ENCODE assay signal across 8 cellular contexts in genomic region chr6:43798688-43799444, GRCh38. TPM values are rescaled to one million over a fixed set of nuclear protein-coding genes. Genes with fewer than 3 reads are reported as not detected.
DNase-seq lines count a peak whose midpoint lies in the region; ATAC-seq and TF ChIP-seq lines count a peak whose summit lies in the region.

No MANE protein-coding gene starts in this region.

- no peak overlapping the region for H2AFZ ChIP-seq in mammary epithelial cell (ENCODE audit: low read depth, low read length)

- H3K4ac ChIP-seq in mesendoderm (ENCODE audit: low read depth, low read length) = no peak overlapping the region

- H3K4me3 ChIP-seq in mammary epithelial cell (replicated peaks in 1 of 3; ENCODE audit: insufficient read depth in 1 of 3, low read depth in 2 of 3, low read length in 3 of 3) = no peak overlapping the region
- H3K4me3 ChIP-seq in mesendoderm (ENCODE audit: low read length) = no peak overlapping the region
- no peak overlapping the region for H3K4me3 ChIP-seq in HAP-1
- no peak overlapping the region for H3K4me3 ChIP-seq in CD8-positive, alpha-beta T cell (ENCODE audit: low read depth, low read length)

- no peaks in the 10 kb centered on the region for H3K36me3 ChIP-seq in mammary epithelial cell (ENCODE audit: insufficient read depth, low read length)
- no peaks in the 10 kb centered on the region for H3K36me3 ChIP-seq in mesendoderm (ENCODE audit: control insufficient read depth, insufficient read depth, low read length)
- H3K36me3 ChIP-seq in HAP-1 (replicated peaks) = no peaks in the 10 kb centered on the region
- H3K36me3 ChIP-seq in CD8-positive, alpha-beta T cell (ENCODE audit: insufficient read depth, low read length) = no peaks in the 10 kb centered on the region

- peak; percentile 40 for DNase-seq in stimulated activated CD4-positive, alpha-beta T cell treated with anti-CD3 and anti-CD28 coated beads, Interleukin-15, amount 100 ng/mL, for 24 hours
- DNase-seq in stimulated activated CD4-positive, alpha-beta T cell treated with anti-CD3 and anti-CD28 coated beads, Interleukin-4, amount 100 ng/mL, for 24 hours = no peak
- peak; percentile 74 for DNase-seq in MV-4-11 (lab: John Stamatoyannopoulos, UW)
- peak; percentile 85 for DNase-seq in mammary epithelial cell
- DNase-seq in mesendoderm = peak; percentile 65
- no peak for DNase-seq in naive thymus-derived CD8-positive, alpha-beta T cell
- DNase-seq in HAP-1 (ENCODE audit: low spot score in 2 of 2) = no peak
- no peak for DNase-seq in CD8-positive, alpha-beta T cell

- H3K36me3 Mint-ChIP-seq in naive thymus-derived CD8-positive, alpha-beta T cell = no peaks in the 10 kb centered on the region
- H3K36me3 Mint-ChIP-seq in CD8-positive, alpha-beta T cell = no peaks in the 10 kb centered on the region

- H4K8ac ChIP-seq in mesendoderm (ENCODE audit: low read depth, low read length) = no peak overlapping the region

- H2AK5ac ChIP-seq in mesendoderm (ENCODE audit: low read length) = no peak overlapping the region

- in situ Hi-C loops in mammary epithelial cell (cut with MboI; ENCODE audit: low sequenced_read_pairs in 2 of 2) = no loop called here
- in situ Hi-C loops in HAP-1 (cut with MboI; ENCODE audit: low sequenced_read_pairs) = no loop called here

- intact Hi-C loops in mammary epithelial cell (cut with micrococcal nuclease) = loop anchor here (2.0 kb wide), 1 partner anchor 266 kb away; no protein-coding TSS in a partner anchor
- intact Hi-C loops in CD8-positive, alpha-beta T cell (cut with DNase I, micrococcal nuclease) = no loop called here

- H3K18ac ChIP-seq in mesendoderm (ENCODE audit: low read length) = no peak overlapping the region

- H3K4me1 ChIP-seq in mammary epithelial cell (ENCODE audit: insufficient read depth, low read length) = peaks cover 17% of the 10 kb centered on the region
- H3K4me1 ChIP-seq in mesendoderm (ENCODE audit: control insufficient read depth, low read depth, low read length) = no peaks in the 10 kb centered on the region
- no peaks in the 10 kb centered on the region for H3K4me1 ChIP-seq in HAP-1
- no peaks in the 10 kb centered on the region for H3K4me1 ChIP-seq in CD8-positive, alpha-beta T cell (ENCODE audit: insufficient read depth, low read length)

- no peaks in the 10 kb centered on the region for H3K79me2 ChIP-seq in mammary epithelial cell (ENCODE audit: insufficient read depth, low read length)
- no peaks in the 10 kb centered on the region for H3K79me2 ChIP-seq in mesendoderm (ENCODE audit: control insufficient read depth, insufficient read depth, low read length)

- CTCF ChIA-PET in mammary epithelial cell (lab: Charles Lee; ENCODE audit: low non-redundant PET) = no interaction called here
- CTCF ChIA-PET in CD8-positive, alpha-beta T cell (lab: Charles Lee) = no interaction called here

- dilution Hi-C loops in mammary epithelial cell (cut with HindIII; ENCODE audit: low sequenced_read_pairs) = no loop called here

- H4K20me1 ChIP-seq in mammary epithelial cell (ENCODE audit: insufficient read depth, low read length) = no peaks in the 10 kb centered on the region

- no peak overlapping the region for H3K4me3 Mint-ChIP-seq in naive thymus-derived CD8-positive, alpha-beta T cell
- H3K4me3 Mint-ChIP-seq in CD8-positive, alpha-beta T cell = no peak overlapping the region

- no peak overlapping the region for H4K5ac ChIP-seq in mesendoderm (ENCODE audit: low read length)

- no peak overlapping the region for H2BK5ac ChIP-seq in mesendoderm (ENCODE audit: low read length)

- no peaks in the 10 kb centered on the region for H3K9me3 ChIP-seq in mammary epithelial cell (replicated peaks; ENCODE audit: insufficient read depth, low read length)
- no peaks in the 10 kb centered on the region for H3K9me3 ChIP-seq in HAP-1
- H3K9me3 ChIP-seq in CD8-positive, alpha-beta T cell (ENCODE audit: low read length) = no peaks in the 10 kb centered on the region

- WGBS in mammary epithelial cell (ENCODE audit: low coverage, missing lambda C conversion rate) = 52% methylated on average over 9 of the region's 10 CpGs
- no CpG with 5 or more reads among the region's 10 CpGs for WGBS in mesendoderm (ENCODE audit: extremely low coverage, insufficient coverage, low lambda C conversion rate)

- H3K56ac ChIP-seq in mesendoderm (ENCODE audit: low read length) = no peak overlapping the region

- no peaks in the 10 kb centered on the region for H3K79me1 ChIP-seq in mesendoderm (ENCODE audit: low read length)

- no peak overlapping the region for H2BK120ac ChIP-seq in mesendoderm (ENCODE audit: low read depth, low read length)

- H3K9ac ChIP-seq in mammary epithelial cell (ENCODE audit: insufficient read depth, low read length) = no peak overlapping the region
- no peak overlapping the region for H3K9ac ChIP-seq in mesendoderm (ENCODE audit: low read length)

- H3K23ac ChIP-seq in mesendoderm (ENCODE audit: low read length) = no peak overlapping the region

- no peak for ATAC-seq in naive thymus-derived CD8-positive, alpha-beta T cell
- ATAC-seq in CD8-positive, alpha-beta T cell = no peak

- POLR2A ChIA-PET in naive thymus-derived CD8-positive, alpha-beta T cell (lab: Charles Lee) = no interaction called here
- POLR2A ChIA-PET in CD8-positive, alpha-beta T cell (lab: Charles Lee) = no interaction called here

- H3K27ac ChIP-seq in mammary epithelial cell (ENCODE audit: insufficient read depth, low read depth, low read length) = no peak overlapping the region
- no peak overlapping the region for H3K27ac ChIP-seq in mesendoderm (ENCODE audit: low read depth, low read length)
- H3K27ac ChIP-seq in CD8-positive, alpha-beta T cell (ENCODE audit: low read depth, low read length) = no peak overlapping the region

- peaks cover 3 to 11% (median 8%) of the 10 kb centered on the region in 4 donors for H3K4me1 Mint-ChIP-seq in naive thymus-derived CD8-positive, alpha-beta T cell
- H3K4me1 Mint-ChIP-seq in CD8-positive, alpha-beta T cell (ENCODE audit: low read depth) = peaks cover 4% of the 10 kb centered on the region

- H3K9me3 Mint-ChIP-seq in naive thymus-derived CD8-positive, alpha-beta T cell = no peaks in the 10 kb centered on the region
- H3K9me3 Mint-ChIP-seq in CD8-positive, alpha-beta T cell = no peaks in the 10 kb centered on the region

- no peak for TF ChIP-seq CTCF in mammary epithelial cell (conservative IDR thresholded peaks at IDR 0.05 in 1 of 2, IDR thresholded peaks at IDR 0.05 in 1 of 2; ENCODE audit: extremely low read depth in 1 of 2, insufficient read depth in 1 of 2, low read depth in 1 of 2, low read length in 2 of 2)
- TF ChIP-seq CTCF in CD8-positive, alpha-beta T cell (IDR thresholded peaks at IDR 0.05) = no peak

- H3K27me3 Mint-ChIP-seq in naive thymus-derived CD8-positive, alpha-beta T cell = peaks cover 0 to 2% (median 0%) of the 10 kb centered on the region in 5 donors
- H3K27me3 Mint-ChIP-seq in CD8-positive, alpha-beta T cell (ENCODE audit: low read depth) = no peaks in the 10 kb centered on the region

- no peaks in the 10 kb centered on the region for H3K27me3 ChIP-seq in mammary epithelial cell (ENCODE audit: insufficient read depth, low read length)
- H3K27me3 ChIP-seq in mesendoderm (ENCODE audit: insufficient read depth, low read length, poor library complexity) = no peaks in the 10 kb centered on the region
- no peaks in the 10 kb centered on the region for H3K27me3 ChIP-seq in HAP-1 (ENCODE audit: low read depth)
- H3K27me3 ChIP-seq in CD8-positive, alpha-beta T cell (ENCODE audit: insufficient read depth, low read length) = no peaks in the 10 kb centered on the region

- H3K27ac Mint-ChIP-seq in naive thymus-derived CD8-positive, alpha-beta T cell = peak overlapping the region in 2 of 10 donors; percentile 48 to 49
- H3K27ac Mint-ChIP-seq in CD8-positive, alpha-beta T cell = no peak overlapping the region

- H3K4me2 ChIP-seq in mammary epithelial cell (ENCODE audit: insufficient read depth, low read depth, low read length) (no peak overlapping the region), mesendoderm (ENCODE audit: low read length) (no peak overlapping the region)

- BruUV-seq in mammary epithelial cell (replicated peaks; lab: Mats Ljungman, UMichigan) = no TSS peak

- no peak overlapping the region for H2BK15ac ChIP-seq in mesendoderm (replicated peaks; ENCODE audit: low read depth)

RNA-seq across cellular contexts. Expression of gene VEGFA, which starts 28.9 kb away (rescaled TPM):
- 100 to 1,000 TPM; 161 to 313 TPM for total RNA-seq in mammary epithelial cell
- 196 TPM for polyA plus RNA-seq in mammary epithelial cell
- 634 TPM for polyA minus RNA-seq in mammary epithelial cell
- 27.0 TPM for polyA plus RNA-seq in mesendoderm (2013, experiment 1 of 2)
- polyA plus RNA-seq in mesendoderm (2013, experiment 2 of 2) = 29.4 TPM
- total RNA-seq in naive thymus-derived CD8-positive, alpha-beta T cell = 1 to 10 TPM; 4.5 to 5.6 TPM
- not detected for polyA plus RNA-seq in naive thymus-derived CD8-positive, alpha-beta T cell
- total RNA-seq in CD8-positive, alpha-beta T cell = 1 to 10 TPM; 4.6 to 5.3 TPM

Comparison
In these comparisons a context has a peak if more than half of its experiments do, and no peak if none do; other contexts are left out.
1. DNase-seq: peak in stimulated activated CD4-positive, alpha-beta T cell treated with anti-CD3 and anti-CD28 coated beads, Interleukin-15, amount 100 ng/mL, for 24 hours (single experiment), MV-4-11 (single experiment), mammary epithelial cell (single experiment) and mesendoderm (single experiment); none in stimulated activated CD4-positive, alpha-beta T cell treated with anti-CD3 and anti-CD28 coated beads, Interleukin-4, amount 100 ng/mL, for 24 hours (single experiment), naive thymus-derived CD8-positive, alpha-beta T cell (0 of 10), HAP-1 (0 of 2) and CD8-positive, alpha-beta T cell (0 of 7).
2. RNA of gene VEGFA, which starts 28.9 kb away (total RNA-seq): 161 to 313 TPM in mammary epithelial cell; 4.5 to 5.6 TPM in naive thymus-derived CD8-positive, alpha-beta T cell and 4.6 to 5.3 TPM in CD8-positive, alpha-beta T cell; every median in the first group is over 10 times any median in the second.